Comparison of ENCODE assay signal across 15 cellular contexts in genomic region chr2:162277344-162277743, GRCh38. TPM values are rescaled to one million over a fixed set of nuclear protein-coding genes. Genes with fewer than 3 reads are reported as not detected.
DNase-seq lines count a peak whose midpoint lies in the region; ATAC-seq and TF ChIP-seq lines count a peak whose summit lies in the region.
"Had no signal": no experiment of that assay in that cellular context is flagged by ENCODE, and none has a peak within 500 bp of the region (broad histone marks: within the 10 kb centered on the region; RNA-seq: fewer than 3 reads in every experiment).

No MANE protein-coding gene starts in this region.

- WGBS in esophagus squamous epithelium, 2 donors, result 66 to 84% methylated on average over 4 of the region's 4 CpGs

- DNase-seq in activated CD4-positive, CD25-positive, alpha-beta regulatory T cell treated with anti-CD3 and anti-CD28 coated beads, Interleukin-2, amount 50 U/mL, for 72 hours, result no peak
- DNase-seq in Calu3, result no peak
- peak; percentile 58 for DNase-seq in NOMO-1 treated with DMSO at 0.1 percent for 48 hours (lab: John Stamatoyannopoulos, UW; ENCODE audit: unreplicated experiment)
- DNase-seq in T-helper 17 cell, result no peak
- no peak for DNase-seq in esophagus squamous epithelium (lab: John Stamatoyannopoulos, UW)
- no peak for DNase-seq in osteocyte (ENCODE audit: extremely low spot score, unreplicated experiment)
- DNase-seq: ACHN; C1 segment of cervical spinal cord; CD4-positive, alpha-beta memory T cell; DND-41; GDM1; HCEC 1CT; HFFc6 had no signal

- H3K36me3 ChIP-seq in esophagus squamous epithelium, result peaks cover 0 to 87% (median 0%) of the 10 kb centered on the region in 3 donors

- H3K4me1 Mint-ChIP-seq in Calu3 (ENCODE audit: low read depth, unreplicated experiment), result no peaks in the 10 kb centered on the region
- H3K4me1 Mint-ChIP-seq in T-helper 17 cell, result peaks cover 2% of the 10 kb centered on the region
- H3K4me1 Mint-ChIP-seq in osteocyte (ENCODE audit: unreplicated experiment), result peaks cover 3% of the 10 kb centered on the region
- H3K4me1 Mint-ChIP-seq: CD4-positive, alpha-beta memory T cell had no signal

- TF ChIP-seq POLR2A in esophagus squamous epithelium (IDR thresholded peaks at IDR 0.05), result no peak

- TSS peak; percentile 64 for BruUV-seq in Calu3 (replicated peaks; lab: Mats Ljungman, UMichigan)

- H3K27me3 ChIP-seq in esophagus squamous epithelium, result no peaks in the 10 kb centered on the region

- H3K27ac Mint-ChIP-seq in Calu3 (ENCODE audit: unreplicated experiment) (no peak overlapping the region), T-helper 17 cell (peak overlapping the region; percentile 43), osteocyte (ENCODE audit: unreplicated experiment) (no peak overlapping the region)
- H3K27ac Mint-ChIP-seq: CD4-positive, alpha-beta memory T cell; HFFc6 had no signal

- TF ChIP-seq CTCF in Calu3 (IDR thresholded peaks at IDR 0.05; ENCODE audit: unreplicated experiment) (no peak), esophagus squamous epithelium (IDR thresholded peaks at IDR 0.05) (no peak), osteocyte (IDR thresholded peaks at IDR 0.05) (no peak)

- H3K36me3 Mint-ChIP-seq in Calu3 (ENCODE audit: insufficient read depth, unreplicated experiment) (no peaks in the 10 kb centered on the region), T-helper 17 cell (ENCODE audit: low read depth) (peaks cover 17% of the 10 kb centered on the region), osteocyte (ENCODE audit: unreplicated experiment) (peaks cover 25% of the 10 kb centered on the region)

- H3K9me3 Mint-ChIP-seq in Calu3 (ENCODE audit: low read depth, unreplicated experiment) (no peaks in the 10 kb centered on the region), osteocyte (ENCODE audit: unreplicated experiment) (no peaks in the 10 kb centered on the region)
- H3K9me3 Mint-ChIP-seq: CD4-positive, alpha-beta memory T cell; HFFc6 had no signal

- ATAC-seq in activated CD4-positive, CD25-positive, alpha-beta regulatory T cell treated with anti-CD3 and anti-CD28 coated beads, Interleukin-2, amount 50 U/mL, for 24 hours, result peak; percentile 71
- no peak for ATAC-seq in T-helper 17 cell
- no peak for ATAC-seq in HG03432 (IDR thresholded peaks at IDR 0.05; ENCODE audit: unreplicated experiment)

- H3K4me3 ChIP-seq in esophagus squamous epithelium, result no peak overlapping the region

- no peak overlapping the region for H3K4me3 Mint-ChIP-seq in Calu3 (ENCODE audit: low read depth, unreplicated experiment)
- no peak overlapping the region for H3K4me3 Mint-ChIP-seq in T-helper 17 cell
- H3K4me3 Mint-ChIP-seq in osteocyte (ENCODE audit: unreplicated experiment), result no peak overlapping the region
- H3K4me3 Mint-ChIP-seq: CD4-positive, alpha-beta memory T cell; HFFc6 had no signal

- H3K9me3 ChIP-seq in T-helper 17 cell (ENCODE audit: control insufficient read depth, low read length, poor library complexity, severe bottlenecking) (no peaks in the 10 kb centered on the region), esophagus squamous epithelium (no peaks in the 10 kb centered on the region)

- CTCF ChIA-PET in Calu3 (lab: Charles Lee), result interaction anchor here (0.6 kb wide), 1 partner anchor 21 kb away, joined by 3 read pairs; no protein-coding TSS in a partner anchor

- intact Hi-C loops in Calu3 (cut with micrococcal nuclease; ENCODE audit: unreplicated experiment) (no loop called here), esophagus squamous epithelium (cut with DNase I) (no loop called here)

- no peaks in the 10 kb centered on the region for H3K4me1 ChIP-seq in esophagus squamous epithelium

- no peak overlapping the region for H3K27ac ChIP-seq in esophagus squamous epithelium

- H3K27me3 Mint-ChIP-seq in Calu3 (ENCODE audit: unreplicated experiment) (no peaks in the 10 kb centered on the region), T-helper 17 cell (no peaks in the 10 kb centered on the region), osteocyte (ENCODE audit: unreplicated experiment) (no peaks in the 10 kb centered on the region)
- H3K27me3 Mint-ChIP-seq: CD4-positive, alpha-beta memory T cell had no signal

RNA-seq across cellular contexts. Expression of gene FAP, which starts 34.1 kb away (rescaled TPM):
- total RNA-seq in Calu3 (2022) (0.61 and 2.1 TPM in 2 replicates), T-helper 17 cell (not detected), esophagus squamous epithelium (1 to 10 TPM in 3 of 4 donors, under 1 TPM in 1; 0.91 to 6.5 (median 2.1) TPM), osteocyte (36.4 and 38.1 TPM in 2 replicates)
- total RNA-seq: CD4-positive, alpha-beta memory T cell had no signal

RNA-seq across cellular contexts. Expression of gene IFIH1, which starts 41.1 kb away (rescaled TPM):
- total RNA-seq in Calu3 (2022) (63.7 and 126 TPM in 2 replicates), T-helper 17 cell (10 to 100 TPM; 50.3 to 56.0 TPM), esophagus squamous epithelium (10 to 100 TPM in 2 of 4 donors, 1 to 10 TPM in 2; 8.2 to 17.4 (median 10.8) TPM), osteocyte (5.4 and 6.4 TPM in 2 replicates)

Comparison
In these comparisons a context has a peak if more than half of its experiments do, and no peak if none do; other contexts are left out.
1. ATAC-seq: peak in activated CD4-positive, CD25-positive, alpha-beta regulatory T cell treated with anti-CD3 and anti-CD28 coated beads, Interleukin-2, amount 50 U/mL, for 24 hours (2 of 2); none in T-helper 17 cell (single experiment) and HG03432 (single experiment).